ENCODE assay signal across 17 cellular contexts in genomic region chr22:39068033-39068785, GRCh38. TPM values are rescaled to one million over a fixed set of nuclear protein-coding genes. Genes with fewer than 3 reads are reported as not detected.
A peak's percentile ranks its signal among the peaks of the same experiment; 100 is the strongest.
DNase-seq lines count a peak whose midpoint lies in the region; ATAC-seq and TF ChIP-seq lines count a peak whose summit lies in the region.
"Had no signal": no experiment of that assay in that cellular context is flagged by ENCODE, and none has a peak within 500 bp of the region (broad histone marks: within the 10 kb centered on the region; RNA-seq: fewer than 3 reads in every experiment).

No MANE protein-coding gene starts in this region.

- H3K4me2 ChIP-seq in mesendoderm (ENCODE audit: low read length), result no peak overlapping the region

- no peak overlapping the region for H4K5ac ChIP-seq in mesendoderm (ENCODE audit: low read length)

- no peak overlapping the region for H3K4ac ChIP-seq in mesendoderm (ENCODE audit: low read depth, low read length)

- no peak overlapping the region for H4K8ac ChIP-seq in mesendoderm (ENCODE audit: low read depth, low read length)

- H3K23ac ChIP-seq in mesendoderm (ENCODE audit: low read length), result no peak overlapping the region

- no peak for ATAC-seq in activated T-cell treated with anti-CD3 and anti-CD28 coated beads, Interleukin-2, amount 50 U/mL, for 72 hours (replicated peaks in 1 of 2)
- ATAC-seq: activated T-helper 17 cell treated with anti-CD3 and anti-CD28 coated beads, Interleukin-2, amount 50 U/mL, for 72 hours; lower lobe of right lung had no signal

- peak overlapping the region; percentile 76 for H2BK5ac ChIP-seq in mesendoderm (ENCODE audit: low read length)

- peak; percentile 38 for TF ChIP-seq CTCF in HFFc6 (IDR thresholded peaks at IDR 0.05)

- H3K4me3 Mint-ChIP-seq in HFFc6, result no peak overlapping the region
- H3K4me3 Mint-ChIP-seq in activated T-cell treated with anti-CD3 and anti-CD28 coated beads, Interleukin-2, amount 50 U/mL, for 72 hours, result no peak overlapping the region
- H3K4me3 Mint-ChIP-seq: activated T-helper 17 cell treated with anti-CD3 and anti-CD28 coated beads, Interleukin-2, amount 50 U/mL, for 72 hours; nephron; stimulated activated naive CD8-positive, alpha-beta T cell treated with anti-CD3 and anti-CD28 coated beads, Interleukin-15, Interleukin-2, amounts not matched to agents 100 ng/mL and 50 ng/mL, for 24 hours had no signal

- no peaks in the 10 kb centered on the region for H3K4me1 Mint-ChIP-seq in HFFc6 (ENCODE audit: low read depth)
- peaks cover 18% of the 10 kb centered on the region for H3K4me1 Mint-ChIP-seq in activated T-cell treated with anti-CD3 and anti-CD28 coated beads, Interleukin-2, amount 50 U/mL, for 72 hours (ENCODE audit: low read depth)
- H3K4me1 Mint-ChIP-seq: activated T-helper 17 cell treated with anti-CD3 and anti-CD28 coated beads, Interleukin-2, amount 50 U/mL, for 72 hours; nephron had no signal

- H3K36me3 ChIP-seq in mesendoderm (ENCODE audit: control insufficient read depth, insufficient read depth, low read length), result no peaks in the 10 kb centered on the region
- H3K36me3 ChIP-seq: lower lobe of right lung, sigmoid colon had no signal

- H3K4me1 ChIP-seq in mesendoderm (ENCODE audit: control insufficient read depth, low read depth, low read length), result peaks cover 6% of the 10 kb centered on the region
- H3K4me1 ChIP-seq: lower lobe of right lung, sigmoid colon had no signal

- peak overlapping the region; percentile 67 for H3K56ac ChIP-seq in mesendoderm (ENCODE audit: low read length)

- peak overlapping the region; percentile 92 for H2AK5ac ChIP-seq in mesendoderm (ENCODE audit: low read length)

- H3K9me3 Mint-ChIP-seq in HFFc6, result no peaks in the 10 kb centered on the region
- H3K9me3 Mint-ChIP-seq in activated T-cell treated with anti-CD3 and anti-CD28 coated beads, Interleukin-2, amount 50 U/mL, for 72 hours, result no peaks in the 10 kb centered on the region
- H3K9me3 Mint-ChIP-seq: activated T-helper 17 cell treated with anti-CD3 and anti-CD28 coated beads, Interleukin-2, amount 50 U/mL, for 72 hours; nephron had no signal

- H3K9ac ChIP-seq in mesendoderm (ENCODE audit: low read length), result peak overlapping the region; percentile 42

- no peaks in the 10 kb centered on the region for H3K79me2 ChIP-seq in mesendoderm (ENCODE audit: control insufficient read depth, insufficient read depth, low read length)

- H3K4me3 ChIP-seq in GM08714 (ENCODE audit: low read length), result peak overlapping the region; percentile 59; the same call in 1 of the 2 replicates
- no peak overlapping the region for H3K4me3 ChIP-seq in mesendoderm (ENCODE audit: low read length)
- H3K4me3 ChIP-seq: lower lobe of right lung, sigmoid colon had no signal

- no peak overlapping the region for H3K27ac Mint-ChIP-seq in HFFc6
- no peak overlapping the region for H3K27ac Mint-ChIP-seq in activated T-cell treated with anti-CD3 and anti-CD28 coated beads, Interleukin-2, amount 50 U/mL, for 72 hours
- H3K27ac Mint-ChIP-seq: activated T-helper 17 cell treated with anti-CD3 and anti-CD28 coated beads, Interleukin-2, amount 50 U/mL, for 72 hours; nephron had no signal

- no peak for DNase-seq in HFFc6
- no peak for DNase-seq in mesendoderm
- DNase-seq in stimulated activated CD4-positive, alpha-beta T cell treated with anti-CD3 and anti-CD28 coated beads, Interleukin-15, amount 100 ng/mL, for 24 hours, result no peak
- no peak for DNase-seq in activated T-cell treated with anti-CD3 and anti-CD28 coated beads, Interleukin-2, amount 50 U/mL, for 72 hours
- no peak for DNase-seq in islet precursor cell
- DNase-seq: activated CD4-positive, alpha-beta T cell treated with anti-CD3 and anti-CD28 coated beads, Interleukin-2, amount 50 U/mL, for 48 hours; AML-193; GOT3; KBM-7; lower lobe of right lung; NCI-H510A treated with DMSO at 0.1 percent for 48 hours; sigmoid colon had no signal

- peak overlapping the region; percentile 48 for H3K27ac ChIP-seq in mesendoderm (ENCODE audit: low read depth, low read length)
- H3K27ac ChIP-seq: lower lobe of right lung, sigmoid colon had no signal

- H3K18ac ChIP-seq in mesendoderm (ENCODE audit: low read length), result peak overlapping the region; percentile 16

- no peak overlapping the region for H2BK120ac ChIP-seq in mesendoderm (ENCODE audit: low read depth, low read length)

- WGBS in mesendoderm (ENCODE audit: extremely low coverage, insufficient coverage, low lambda C conversion rate), result no CpG with 5 or more reads among the region's 13 CpGs

- no peaks in the 10 kb centered on the region for H3K36me3 Mint-ChIP-seq in HFFc6 (ENCODE audit: low read depth)
- H3K36me3 Mint-ChIP-seq in activated T-cell treated with anti-CD3 and anti-CD28 coated beads, Interleukin-2, amount 50 U/mL, for 72 hours (ENCODE audit: insufficient read depth in 2 of 2), result no peaks in the 10 kb centered on the region

- H2BK15ac ChIP-seq in mesendoderm (replicated peaks; ENCODE audit: low read depth), result no peak overlapping the region

- no peaks in the 10 kb centered on the region for H3K79me1 ChIP-seq in mesendoderm (ENCODE audit: low read length)

- H3K27me3 ChIP-seq in mesendoderm (ENCODE audit: insufficient read depth, low read length, poor library complexity), result no peaks in the 10 kb centered on the region
- H3K27me3 ChIP-seq: sigmoid colon had no signal

- peaks cover 23% of the 10 kb centered on the region for H3K27me3 Mint-ChIP-seq in HFFc6 (ENCODE audit: insufficient read depth)
- no peaks in the 10 kb centered on the region for H3K27me3 Mint-ChIP-seq in activated T-cell treated with anti-CD3 and anti-CD28 coated beads, Interleukin-2, amount 50 U/mL, for 72 hours (ENCODE audit: low read depth)
- H3K27me3 Mint-ChIP-seq: activated T-helper 17 cell treated with anti-CD3 and anti-CD28 coated beads, Interleukin-2, amount 50 U/mL, for 72 hours; stimulated activated naive CD8-positive, alpha-beta T cell treated with anti-CD3 and anti-CD28 coated beads, Interleukin-15, Interleukin-2, amounts not matched to agents 100 ng/mL and 50 ng/mL, for 24 hours had no signal

RNA-seq across cellular contexts. Expression of gene APOBEC3G, which starts 8.9 kb away (rescaled TPM):
- total RNA-seq in HFFc6 (2021; fragmentation: NEBNext Ultra II Directional; extraction: Animal tissue kit (Norgen Biotek cat#: 25700)), result 1 to 10 TPM; 1.9 to 7.0 (median 5.9) TPM
- 3.1 TPM for polyA plus RNA-seq in mesendoderm (2013, experiment 1 of 2)
- 2.7 TPM for polyA plus RNA-seq in mesendoderm (2013, experiment 2 of 2)
- total RNA-seq in activated T-cell treated with anti-CD3 and anti-CD28 coated beads, Interleukin-2, amount 50 U/mL, for 72 hours, result 100 to 1,000 TPM in 1 of 2 donors, 10 to 100 TPM in 1; 77.8 to 115 TPM

RNA-seq across cellular contexts. Expression of gene APOBEC3F, which starts 27.5 kb away (rescaled TPM):
- total RNA-seq in HFFc6 (2021; fragmentation: NEBNext Ultra II Directional; extraction: Animal tissue kit (Norgen Biotek cat#: 25700)), result 10 to 100 TPM in 1 of 6 experiments, 1 to 10 TPM in 5; 6.5 to 12.1 (median 9.0) TPM
- polyA plus RNA-seq in mesendoderm (2013, experiment 1 of 2), result 4.0 TPM
- polyA plus RNA-seq in mesendoderm (2013, experiment 2 of 2), result 3.4 TPM
- 10 to 100 TPM; 44.8 to 49.0 TPM for total RNA-seq in activated T-cell treated with anti-CD3 and anti-CD28 coated beads, Interleukin-2, amount 50 U/mL, for 72 hours

RNA-seq across cellular contexts. Expression of gene APOBEC3H, which starts 28.8 kb away (rescaled TPM):
- total RNA-seq in HFFc6 (2021; fragmentation: NEBNext Ultra II Directional; extraction: Animal tissue kit (Norgen Biotek cat#: 25700)), result under 1 TPM in 2 of 6 experiments, not detected in 4; 0.33 to 0.37 TPM
- polyA plus RNA-seq in mesendoderm (2013, experiment 1 of 2), result 0.14 TPM
- 0.14 TPM for polyA plus RNA-seq in mesendoderm (2013, experiment 2 of 2)
- 10 to 100 TPM; 21.9 to 24.4 TPM for total RNA-seq in activated T-cell treated with anti-CD3 and anti-CD28 coated beads, Interleukin-2, amount 50 U/mL, for 72 hours
- total RNA-seq: dermis microvascular lymphatic vessel endothelial cell, sigmoid colon had no signal

RNA-seq across cellular contexts. Expression of gene APOBEC3D, which starts 47.3 kb away (rescaled TPM):
- total RNA-seq in HFFc6 (2021; fragmentation: NEBNext Ultra II Directional; extraction: Animal tissue kit (Norgen Biotek cat#: 25700)), result under 1 TPM; 0.51 to 0.83 (median 0.58) TPM
- 3.0 TPM for polyA plus RNA-seq in mesendoderm (2013, experiment 1 of 2)
- 3.1 TPM for polyA plus RNA-seq in mesendoderm (2013, experiment 2 of 2)
- 10 to 100 TPM; 33.9 to 43.0 TPM for total RNA-seq in activated T-cell treated with anti-CD3 and anti-CD28 coated beads, Interleukin-2, amount 50 U/mL, for 72 hours

RNA-seq across cellular contexts. Expression of gene APOBEC3C, which starts 54.2 kb away (rescaled TPM):
- 10 to 100 TPM; 43.9 to 93.9 (median 83.5) TPM for total RNA-seq in HFFc6 (2021; fragmentation: NEBNext Ultra II Directional; extraction: Animal tissue kit (Norgen Biotek cat#: 25700))
- polyA plus RNA-seq in mesendoderm (2013, experiment 1 of 2), result 25.5 TPM
- polyA plus RNA-seq in mesendoderm (2013, experiment 2 of 2), result 25.1 TPM
- total RNA-seq in activated T-cell treated with anti-CD3 and anti-CD28 coated beads, Interleukin-2, amount 50 U/mL, for 72 hours, result 100 to 1,000 TPM; 143 to 147 TPM

Comparison
In these comparisons a context has a peak if more than half of its experiments do, and no peak if none do; other contexts are left out.
1. RNA of gene APOBEC3G, which starts 8.9 kb away (total RNA-seq): 77.8 to 115 TPM in activated T-cell treated with anti-CD3 and anti-CD28 coated beads, Interleukin-2, amount 50 U/mL, for 72 hours; 1.9 to 7.0 TPM in HFFc6; every median in the first group is over 4 times any median in the second.
2. RNA of gene APOBEC3H, which starts 28.8 kb away (total RNA-seq): 21.9 to 24.4 TPM in activated T-cell treated with anti-CD3 and anti-CD28 coated beads, Interleukin-2, amount 50 U/mL, for 72 hours; 0.33 to 0.37 TPM in HFFc6; every median in the first group is over 10 times any median in the second.